ENCODE assay signal across 1 cellular context in the genomic region with DNA sequence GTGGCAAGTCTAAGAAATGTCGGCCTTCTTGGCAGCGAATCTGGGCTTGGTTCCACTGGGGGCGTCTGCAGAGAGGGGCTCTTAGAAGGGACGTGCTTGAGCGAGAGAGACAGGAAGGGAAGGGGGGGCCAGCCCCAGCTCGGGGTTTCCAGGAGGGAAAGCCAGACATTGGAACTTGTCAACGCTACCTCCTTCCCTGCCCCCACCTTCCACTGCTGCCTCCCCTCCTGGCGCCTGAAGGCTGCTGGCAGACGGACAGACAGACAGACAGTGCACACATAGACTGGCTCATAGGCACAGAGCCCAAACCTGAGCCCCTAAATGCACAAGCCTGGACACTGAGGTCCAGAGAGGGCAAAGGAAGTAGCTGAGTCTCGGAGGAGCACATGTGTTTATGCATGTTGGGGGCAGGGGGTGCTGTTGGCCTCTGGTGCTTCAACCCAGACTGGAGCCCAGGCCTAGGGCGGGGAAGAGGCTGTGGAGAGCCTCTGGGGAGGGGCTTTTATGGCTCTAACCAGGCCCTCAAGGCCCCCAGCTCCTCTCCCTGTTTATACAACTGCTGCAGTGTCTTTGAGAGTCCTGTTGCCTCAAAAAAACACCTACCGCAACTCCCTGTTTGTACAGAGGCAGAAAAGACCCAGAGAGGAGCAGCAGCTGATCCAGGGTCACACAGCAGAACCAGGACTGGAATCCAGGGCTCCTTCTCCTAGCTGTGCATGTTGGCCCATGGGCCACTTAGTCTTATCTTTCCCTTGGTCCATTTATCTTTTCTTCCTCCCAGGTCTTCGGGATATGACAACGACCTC.
TF ChIP-seq lines count a peak whose summit lies in the region.

No MANE protein-coding gene starts in this region.

TF ChIP-seq in HepG2, 621 proteins besides CTCF, POLR2A, EP300 and RAD21 (continues in another document):
- TF ChIP-seq NFYB (CRISPR knock-in tag; IDR thresholded peaks at IDR 0.05): no peak
- TF ChIP-seq FOXK1 (CRISPR knock-in tag; IDR thresholded peaks at IDR 0.05; ENCODE audit: borderline replicate concordance, low read depth): peak; percentile 21; the same call in 1 of the 2 replicates
- TF ChIP-seq PAWR (CRISPR knock-in tag; IDR thresholded peaks at IDR 0.05; ENCODE audit: borderline replicate concordance): 0 out of 2 replicates have a peak, but pooled peaks have one; percentile 9
- no peak for TF ChIP-seq ZNF746 (CRISPR knock-in tag; IDR thresholded peaks at IDR 0.05)
- TF ChIP-seq NAIF1 (CRISPR knock-in tag; IDR thresholded peaks at IDR 0.05; ENCODE audit: borderline replicate concordance): 0 out of 2 replicates have a peak, but pooled peaks have one; percentile 51
- no peak for TF ChIP-seq ZNF138 (CRISPR knock-in tag; IDR thresholded peaks at IDR 0.05; ENCODE audit: low read depth)
- no peak for TF ChIP-seq PRMT3 (CRISPR knock-in tag; IDR thresholded peaks at IDR 0.05; ENCODE audit: borderline replicate concordance, low read depth)
- no peak for TF ChIP-seq ZFP1 (CRISPR knock-in tag; IDR thresholded peaks at IDR 0.05)
- TF ChIP-seq MXD1 (CRISPR knock-in tag; IDR thresholded peaks at IDR 0.05): no peak
- 0 out of 2 replicates have a peak, but pooled peaks have one; percentile 68 for TF ChIP-seq TGIF2 (CRISPR knock-in tag; IDR thresholded peaks at IDR 0.05)
- TF ChIP-seq, protein P1, sequence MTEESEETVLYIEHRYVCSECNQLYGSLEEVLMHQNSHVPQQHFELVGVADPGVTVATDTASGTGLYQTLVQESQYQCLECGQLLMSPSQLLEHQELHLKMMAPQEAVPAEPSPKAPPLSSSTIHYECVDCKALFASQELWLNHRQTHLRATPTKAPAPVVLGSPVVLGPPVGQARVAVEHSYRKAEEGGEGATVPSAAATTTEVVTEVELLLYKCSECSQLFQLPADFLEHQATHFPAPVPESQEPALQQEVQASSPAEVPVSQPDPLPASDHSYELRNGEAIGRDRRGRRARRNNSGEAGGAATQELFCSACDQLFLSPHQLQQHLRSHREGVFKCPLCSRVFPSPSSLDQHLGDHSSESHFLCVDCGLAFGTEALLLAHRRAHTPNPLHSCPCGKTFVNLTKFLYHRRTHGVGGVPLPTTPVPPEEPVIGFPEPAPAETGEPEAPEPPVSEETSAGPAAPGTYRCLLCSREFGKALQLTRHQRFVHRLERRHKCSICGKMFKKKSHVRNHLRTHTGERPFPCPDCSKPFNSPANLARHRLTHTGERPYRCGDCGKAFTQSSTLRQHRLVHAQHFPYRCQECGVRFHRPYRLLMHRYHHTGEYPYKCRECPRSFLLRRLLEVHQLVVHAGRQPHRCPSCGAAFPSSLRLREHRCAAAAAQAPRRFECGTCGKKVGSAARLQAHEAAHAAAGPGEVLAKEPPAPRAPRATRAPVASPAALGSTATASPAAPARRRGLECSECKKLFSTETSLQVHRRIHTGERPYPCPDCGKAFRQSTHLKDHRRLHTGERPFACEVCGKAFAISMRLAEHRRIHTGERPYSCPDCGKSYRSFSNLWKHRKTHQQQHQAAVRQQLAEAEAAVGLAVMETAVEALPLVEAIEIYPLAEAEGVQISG (CRISPR knock-in tag; IDR thresholded peaks at IDR 0.05): no peak
- TF ChIP-seq PCBP1 (IDR thresholded peaks at IDR 0.05; ENCODE audit: borderline replicate concordance, low read depth, low read length): peak; percentile 52; the same call in 1 of the 2 replicates
- TF ChIP-seq, protein P2, sequence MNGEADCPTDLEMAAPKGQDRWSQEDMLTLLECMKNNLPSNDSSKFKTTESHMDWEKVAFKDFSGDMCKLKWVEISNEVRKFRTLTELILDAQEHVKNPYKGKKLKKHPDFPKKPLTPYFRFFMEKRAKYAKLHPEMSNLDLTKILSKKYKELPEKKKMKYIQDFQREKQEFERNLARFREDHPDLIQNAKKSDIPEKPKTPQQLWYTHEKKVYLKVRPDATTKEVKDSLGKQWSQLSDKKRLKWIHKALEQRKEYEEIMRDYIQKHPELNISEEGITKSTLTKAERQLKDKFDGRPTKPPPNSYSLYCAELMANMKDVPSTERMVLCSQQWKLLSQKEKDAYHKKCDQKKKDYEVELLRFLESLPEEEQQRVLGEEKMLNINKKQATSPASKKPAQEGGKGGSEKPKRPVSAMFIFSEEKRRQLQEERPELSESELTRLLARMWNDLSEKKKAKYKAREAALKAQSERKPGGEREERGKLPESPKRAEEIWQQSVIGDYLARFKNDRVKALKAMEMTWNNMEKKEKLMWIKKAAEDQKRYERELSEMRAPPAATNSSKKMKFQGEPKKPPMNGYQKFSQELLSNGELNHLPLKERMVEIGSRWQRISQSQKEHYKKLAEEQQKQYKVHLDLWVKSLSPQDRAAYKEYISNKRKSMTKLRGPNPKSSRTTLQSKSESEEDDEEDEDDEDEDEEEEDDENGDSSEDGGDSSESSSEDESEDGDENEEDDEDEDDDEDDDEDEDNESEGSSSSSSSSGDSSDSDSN (CRISPR knock-in tag; IDR thresholded peaks at IDR 0.05): no peak; the same call in 1 of the 2 replicates
- peak; percentile 44; the same call in 1 of the 2 replicates for TF ChIP-seq HDAC1 (CRISPR knock-in tag; IDR thresholded peaks at IDR 0.05)
- TF ChIP-seq BCL3 (CRISPR knock-in tag; IDR thresholded peaks at IDR 0.05): 0 out of 2 replicates have a peak, but pooled peaks have one; percentile 10
- TF ChIP-seq ZNF441 (CRISPR knock-in tag; IDR thresholded peaks at IDR 0.05; ENCODE audit: borderline replicate concordance): no peak
- TF ChIP-seq TOPORS (CRISPR knock-in tag; IDR thresholded peaks at IDR 0.05): peak; percentile 54; the same call in 1 of the 2 replicates
- TF ChIP-seq RFXAP (CRISPR knock-in tag; IDR thresholded peaks at IDR 0.05; ENCODE audit: borderline replicate concordance): no peak
- TF ChIP-seq MYC (CRISPR knock-in tag; IDR thresholded peaks at IDR 0.05; ENCODE audit: borderline replicate concordance): peak; percentile 50; the same call in 1 of the 2 replicates
- TF ChIP-seq, protein P3, sequence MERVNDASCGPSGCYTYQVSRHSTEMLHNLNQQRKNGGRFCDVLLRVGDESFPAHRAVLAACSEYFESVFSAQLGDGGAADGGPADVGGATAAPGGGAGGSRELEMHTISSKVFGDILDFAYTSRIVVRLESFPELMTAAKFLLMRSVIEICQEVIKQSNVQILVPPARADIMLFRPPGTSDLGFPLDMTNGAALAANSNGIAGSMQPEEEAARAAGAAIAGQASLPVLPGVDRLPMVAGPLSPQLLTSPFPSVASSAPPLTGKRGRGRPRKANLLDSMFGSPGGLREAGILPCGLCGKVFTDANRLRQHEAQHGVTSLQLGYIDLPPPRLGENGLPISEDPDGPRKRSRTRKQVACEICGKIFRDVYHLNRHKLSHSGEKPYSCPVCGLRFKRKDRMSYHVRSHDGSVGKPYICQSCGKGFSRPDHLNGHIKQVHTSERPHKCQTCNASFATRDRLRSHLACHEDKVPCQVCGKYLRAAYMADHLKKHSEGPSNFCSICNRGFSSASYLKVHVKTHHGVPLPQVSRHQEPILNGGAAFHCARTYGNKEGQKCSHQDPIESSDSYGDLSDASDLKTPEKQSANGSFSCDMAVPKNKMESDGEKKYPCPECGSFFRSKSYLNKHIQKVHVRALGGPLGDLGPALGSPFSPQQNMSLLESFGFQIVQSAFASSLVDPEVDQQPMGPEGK (CRISPR knock-in tag; IDR thresholded peaks at IDR 0.05): peak; percentile 70
- TF ChIP-seq RFXANK (CRISPR knock-in tag; IDR thresholded peaks at IDR 0.05): no peak
- no peak for TF ChIP-seq GATAD2A (CRISPR knock-in tag; IDR thresholded peaks at IDR 0.05)
- TF ChIP-seq HMG20B (CRISPR knock-in tag; conservative IDR thresholded peaks at IDR 0.05): no peak
- peak; percentile 73; the same call in 1 of the 2 replicates for TF ChIP-seq ZNF839 (CRISPR knock-in tag; IDR thresholded peaks at IDR 0.05; ENCODE audit: borderline replicate concordance)
- TF ChIP-seq PAF1 (CRISPR knock-in tag; IDR thresholded peaks at IDR 0.05): no peak
- no peak for TF ChIP-seq LCORL (IDR thresholded peaks at IDR 0.05)
- no peak for TF ChIP-seq LCORL (CRISPR knock-in tag; IDR thresholded peaks at IDR 0.05)
- 0 out of 2 replicates have a peak, but pooled peaks have one; percentile 22 for TF ChIP-seq ATF5 (CRISPR knock-in tag; IDR thresholded peaks at IDR 0.05; ENCODE audit: low read depth)
- no peak for TF ChIP-seq ZNF44 (CRISPR knock-in tag; IDR thresholded peaks at IDR 0.05)
- no peak for TF ChIP-seq ZNF747 (CRISPR knock-in tag; IDR thresholded peaks at IDR 0.05; ENCODE audit: borderline replicate concordance)
- TF ChIP-seq ZFP82 (CRISPR knock-in tag; IDR thresholded peaks at IDR 0.05; ENCODE audit: borderline replicate concordance): no peak
- no peak for TF ChIP-seq TCF7 (IDR thresholded peaks at IDR 0.05; ENCODE audit: low read depth)
- TF ChIP-seq THAP9 (CRISPR knock-in tag; IDR thresholded peaks at IDR 0.05; ENCODE audit: borderline replicate concordance): peak; percentile 89; the same call in 1 of the 2 replicates
- TF ChIP-seq IRF1 (CRISPR knock-in tag; IDR thresholded peaks at IDR 0.05; ENCODE audit: low read depth): no peak
- TF ChIP-seq HDAC2 (CRISPR knock-in tag; IDR thresholded peaks at IDR 0.05): 0 out of 2 replicates have a peak, but pooled peaks have one; percentile 38
- TF ChIP-seq, protein P4, sequence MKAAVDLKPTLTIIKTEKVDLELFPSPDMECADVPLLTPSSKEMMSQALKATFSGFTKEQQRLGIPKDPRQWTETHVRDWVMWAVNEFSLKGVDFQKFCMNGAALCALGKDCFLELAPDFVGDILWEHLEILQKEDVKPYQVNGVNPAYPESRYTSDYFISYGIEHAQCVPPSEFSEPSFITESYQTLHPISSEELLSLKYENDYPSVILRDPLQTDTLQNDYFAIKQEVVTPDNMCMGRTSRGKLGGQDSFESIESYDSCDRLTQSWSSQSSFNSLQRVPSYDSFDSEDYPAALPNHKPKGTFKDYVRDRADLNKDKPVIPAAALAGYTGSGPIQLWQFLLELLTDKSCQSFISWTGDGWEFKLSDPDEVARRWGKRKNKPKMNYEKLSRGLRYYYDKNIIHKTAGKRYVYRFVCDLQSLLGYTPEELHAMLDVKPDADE (CRISPR knock-in tag; IDR thresholded peaks at IDR 0.05): no peak
- no peak for TF ChIP-seq ZNF30 (CRISPR knock-in tag; IDR thresholded peaks at IDR 0.05)
- TF ChIP-seq, protein P5, sequence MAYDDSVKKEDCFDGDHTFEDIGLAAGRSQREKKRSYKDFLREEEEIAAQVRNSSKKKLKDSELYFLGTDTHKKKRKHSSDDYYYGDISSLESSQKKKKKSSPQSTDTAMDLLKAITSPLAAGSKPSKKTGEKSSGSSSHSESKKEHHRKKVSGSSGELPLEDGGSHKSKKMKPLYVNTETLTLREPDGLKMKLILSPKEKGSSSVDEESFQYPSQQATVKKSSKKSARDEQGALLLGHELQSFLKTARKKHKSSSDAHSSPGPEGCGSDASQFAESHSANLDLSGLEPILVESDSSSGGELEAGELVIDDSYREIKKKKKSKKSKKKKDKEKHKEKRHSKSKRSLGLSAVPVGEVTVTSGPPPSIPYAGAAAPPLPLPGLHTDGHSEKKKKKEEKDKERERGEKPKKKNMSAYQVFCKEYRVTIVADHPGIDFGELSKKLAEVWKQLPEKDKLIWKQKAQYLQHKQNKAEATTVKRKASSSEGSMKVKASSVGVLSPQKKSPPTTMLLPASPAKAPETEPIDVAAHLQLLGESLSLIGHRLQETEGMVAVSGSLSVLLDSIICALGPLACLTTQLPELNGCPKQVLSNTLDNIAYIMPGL (CRISPR knock-in tag; IDR thresholded peaks at IDR 0.05; ENCODE audit: borderline replicate concordance in 1 of 2, low read depth in 1 of 2): peak; percentile 46 to 71; a peak in 1 of 4 replicates
- TF ChIP-seq CREM (IDR thresholded peaks at IDR 0.05): no peak
- TF ChIP-seq CREM (CRISPR knock-in tag; IDR thresholded peaks at IDR 0.05): 0 out of 2 replicates have a peak, but pooled peaks have one; percentile 4
- no peak for TF ChIP-seq EZH2 (conservative IDR thresholded peaks at IDR 0.05; ENCODE audit: low read depth, low read length)
- TF ChIP-seq GZF1 (CRISPR knock-in tag; IDR thresholded peaks at IDR 0.05): 0 out of 2 replicates have a peak, but pooled peaks have one; percentile 69
- TF ChIP-seq GABPA (IDR thresholded peaks at IDR 0.05; ENCODE audit: low read depth, low read length): no peak
- TF ChIP-seq GABPA (CRISPR knock-in tag; IDR thresholded peaks at IDR 0.05; ENCODE audit: low read depth): no peak
